8 cellular contexts compared by ENCODE assay signal in genomic region chr9:96419691-96419969, GRCh38. TPM values are rescaled to one million over a fixed set of nuclear protein-coding genes. Genes with fewer than 3 reads are reported as not detected.
DNase-seq lines count a peak whose midpoint lies in the region; ATAC-seq, FAIRE-seq and TF ChIP-seq lines count a peak whose summit lies in the region.

No MANE protein-coding gene starts in this region.

- H2AFZ ChIP-seq in K562 (ENCODE audit: low read depth, low read length) = peak overlapping the region; percentile 73

- TF ChIP-seq CTCF in heart left ventricle (IDR thresholded peaks at IDR 0.05) (no peak), K562 (IDR thresholded peaks at IDR 0.05 in 2 of 3, conservative IDR thresholded peaks at IDR 0.05 in 1 of 3; ENCODE audit: insufficient read depth in 2 of 3, low read depth in 1 of 3, low read length in 3 of 3) (no peak), lower lobe of right lung (IDR thresholded peaks at IDR 0.05) (no peak), type B pancreatic cell (conservative IDR thresholded peaks at IDR 0.05) (no peak)

- H3K36me3 ChIP-seq in heart left ventricle (no peaks in the 10 kb centered on the region), K562 (ENCODE audit: control insufficient read depth, insufficient read depth, low read length) (peaks cover 11% of the 10 kb centered on the region; the same call in 2 of the 3 replicates), lower lobe of right lung (no peaks in the 10 kb centered on the region)

- peak overlapping the region; percentile 75 for H3K4me3 Mint-ChIP-seq in type B pancreatic cell

- no peaks in the 10 kb centered on the region for H3K9me3 Mint-ChIP-seq in type B pancreatic cell

- ATAC-seq in heart left ventricle (no peak), Right ventricle myocardium superior (ENCODE audit: poor library complexity) (no peak), K562 (no peak), lower lobe of right lung (no peak), HG02970 (IDR thresholded peaks at IDR 0.05; ENCODE audit: low FRiP score, unreplicated experiment) (no peak)

- H3K9me1 ChIP-seq in K562 (ENCODE audit: control insufficient read depth, insufficient read depth, low read length) = no peaks in the 10 kb centered on the region

- DNase-seq in heart left ventricle (no peak), Right ventricle myocardium superior (no peak), K562 (ENCODE audit: extremely low read depth in 1 of 4, low spot score in 3 of 4) (no peak), lower lobe of right lung (no peak), type B pancreatic cell (ENCODE audit: extremely low spot score, unreplicated experiment) (no peak), hepatic stellate cell (ENCODE audit: low spot score) (no peak), NCI-H526 (lab: John Stamatoyannopoulos, UW) (no peak)

- peak overlapping the region; percentile 81 for H3K4me2 ChIP-seq in K562 (ENCODE audit: insufficient read depth, low read length)

- WGBS in heart left ventricle, 4 donors = 26 to 34% (median 28%) methylated on average over 2 of the region's 2 CpGs
- 5% methylated on average over 2 of the region's 2 CpGs for WGBS in K562 (ENCODE audit: insufficient coverage, low coverage, missing lambda C conversion rate)

- no peak for TF ChIP-seq EP300 in K562 (IDR thresholded peaks at IDR 0.05; ENCODE audit: low read length)

- H4K20me1 ChIP-seq in K562 (replicated peaks; ENCODE audit: control insufficient read depth, insufficient read depth, low read length) = peaks cover 11% of the 10 kb centered on the region; the same call in 1 of the 2 replicates

- TF ChIP-seq POLR2A in heart left ventricle (IDR thresholded peaks at IDR 0.05) (no peak), K562 (conservative IDR thresholded peaks at IDR 0.05) (no peak)

- TF ChIP-seq RAD21 in K562 (CRISPR knock-in tag; conservative IDR thresholded peaks at IDR 0.05 in 1 of 2, IDR thresholded peaks at IDR 0.05 in 1 of 2) = no peak

- peak overlapping the region; percentile 95 for H3K27ac Mint-ChIP-seq in type B pancreatic cell

- BruUV-seq in K562 (replicated peaks; lab: Mats Ljungman, UMichigan) = TSS peak; percentile 74

- FAIRE-seq in K562 (lab: Jason Lieb, UNC) = no peak

- H3K4me3 ChIP-seq in heart left ventricle (peak overlapping the region; percentile 54 to 97 (median 83)), K562 (peak overlapping the region; percentile 95), lower lobe of right lung (peak overlapping the region; percentile 94)

- H3K4me1 ChIP-seq in heart left ventricle (peaks cover 6 to 37% (median 26%) of the 10 kb centered on the region in 12 donors), K562 (replicated peaks in 1 of 2; ENCODE audit: control insufficient read depth in 2 of 2, insufficient read depth in 2 of 2, low read length in 2 of 2) (peaks cover 23 to 26% of the 10 kb centered on the region in 2 experiments; a peak in 4 of 5 replicates), lower lobe of right lung (peaks cover 27% of the 10 kb centered on the region)

- POLR2A ChIA-PET in K562 (lab: Yijun Ruan, JAX) = interaction anchor here (0.7 to 1.0 kb wide), 3 partner anchors 10 to 91 kb away, joined by 3 read pairs; no protein-coding TSS in a partner anchor

- H3K27me3 ChIP-seq in heart left ventricle (no peaks in the 10 kb centered on the region), K562 (ENCODE audit: control insufficient read depth in 2 of 2, insufficient read depth in 2 of 2, low read length in 2 of 2) (no peaks in the 10 kb centered on the region), lower lobe of right lung (ENCODE audit: low read depth) (no peaks in the 10 kb centered on the region)

- in situ Hi-C loops in K562 (cut with MboI) = no loop called here

- peak overlapping the region in 1 of 2 experiments; percentile 78; a peak in 3 of 4 replicates for H3K9ac ChIP-seq in K562 (ENCODE audit: insufficient read depth in 1 of 2, low read depth in 2 of 2, low read length in 2 of 2)

- H3K36me3 Mint-ChIP-seq in type B pancreatic cell = peaks cover 3% of the 10 kb centered on the region

- no peaks in the 10 kb centered on the region for H3K9me3 ChIP-seq in heart left ventricle
- no peaks in the 10 kb centered on the region for H3K9me3 ChIP-seq in K562 (replicated peaks; ENCODE audit: control insufficient read depth, insufficient read depth, low read depth, low read length)
- H3K9me3 ChIP-seq in lower lobe of right lung = no peaks in the 10 kb centered on the region

- peaks cover 34% of the 10 kb centered on the region for H3K4me1 Mint-ChIP-seq in type B pancreatic cell (ENCODE audit: unreplicated experiment)

- intact Hi-C loops in heart left ventricle (cut with DNase I) = loop anchor here in 8 of 10 donors (1.0 to 10.0 kb wide), 10 partner anchors 29 to 238 kb away; partner anchors contain the start of genes HABP4 (in 4 of the 8), SLC35D2 (in 4 of the 8) and PRXL2C (in 2 of the 8)
- intact Hi-C loops in Right ventricle myocardium superior (cut with DNase I) = loop anchor here (2.0 to 5.0 kb wide), 2 partner anchors 31 to 37 kb away; partner anchors contain the start of genes HABP4 and SLC35D2
- intact Hi-C loops in K562 (cut with micrococcal nuclease) = loop anchor here (5.0 to 10.0 kb wide), 2 partner anchors 77 to 95 kb away; no protein-coding TSS in a partner anchor
- intact Hi-C loops in lower lobe of right lung (cut with DNase I) = no loop called here

- peak overlapping the region; percentile 99 to 100 (median 100) for H3K27ac ChIP-seq in heart left ventricle
- peak overlapping the region; percentile 100 for H3K27ac ChIP-seq in K562 (ENCODE audit: extremely low read depth, low read depth, low read length)
- peak overlapping the region; percentile 99 for H3K27ac ChIP-seq in lower lobe of right lung

- H3K27me3 Mint-ChIP-seq in type B pancreatic cell = no peaks in the 10 kb centered on the region

- CTCF ChIA-PET in K562 (lab: Yijun Ruan, JAX; ENCODE audit: low intra/inter-chr PET ratio) = no interaction called here

- H3K79me2 ChIP-seq in K562 (ENCODE audit: control insufficient read depth, insufficient read depth, low read length) = peaks cover 44% of the 10 kb centered on the region

RNA-seq across cellular contexts. Expression of gene ZNF367, which starts 1.5 kb away (rescaled TPM):
- total RNA-seq in heart left ventricle = 1 to 10 TPM; 2.4 to 5.9 (median 3.2) TPM
- 1 to 10 TPM in 1 of 2 donors, under 1 TPM in 1; 0.91 to 4.4 TPM for polyA plus RNA-seq in heart left ventricle
- total RNA-seq in Right ventricle myocardium superior = 4.3 TPM
- 5.9 and 11.7 TPM in 2 replicates for total RNA-seq in K562 (2011; cell fraction: chromatin; rRNA removed; ENCODE audit: low replicate concordance)
- total RNA-seq in K562 (2011; cell fraction: nucleolus; rRNA removed) = 5.3 and 6.2 TPM in 2 replicates
- total RNA-seq in K562 (2011; cell fraction: nucleoplasm; rRNA removed) = 7.2 and 10.0 TPM in 2 replicates
- 12.4 and 13.2 TPM in 2 replicates for total RNA-seq in K562 (2014; rRNA removed)
- 11.8 and 13.2 TPM in 2 replicates for total RNA-seq in K562 (2014; rRNA removed; fragmentation: Illumina TruSeq; extraction: Trizol)
- total RNA-seq in K562 (2015; rRNA removed; fragmentation: Illumina TruSeq; extraction: Trizol) = 12.6 and 14.4 TPM in 2 replicates
- 13.1 and 13.2 TPM in 2 replicates for total RNA-seq in K562 (2021)
- 7.3 and 9.1 TPM in 2 replicates for polyA plus RNA-seq in K562 (2011; rRNA removed)
- polyA plus RNA-seq in K562 (2011; cell fraction: cytosol; rRNA removed) = 3.0 and 3.3 TPM in 2 replicates
- 6.6 and 7.8 TPM in 2 replicates for polyA plus RNA-seq in K562 (2011; cell fraction: nucleus; rRNA removed)
- 6.5 and 7.2 TPM in 2 replicates for polyA plus RNA-seq in K562 (2012)
- polyA plus RNA-seq in K562 (2014; fragmentation: Illumina TruSeq; extraction: Trizol) = 9.4 and 10.0 TPM in 2 replicates
- 1 to 10 TPM; 2.7 TPM for polyA plus RNA-seq in K562 (2014; fragmentation: Nextera tagmentation; extraction: Ambion mirVana)
- polyA plus RNA-seq in K562 (2014; rRNA removed) = 9.9 and 10.8 TPM in 2 replicates
- 5.4 and 6.1 TPM in 2 replicates for polyA minus RNA-seq in K562 (2011; rRNA and poly(A)+ RNA removed)
- 3.6 TPM in 2 replicates for polyA minus RNA-seq in K562 (2011; cell fraction: cytosol; rRNA and poly(A)+ RNA removed)
- 6.5 and 6.6 TPM in 2 replicates for polyA minus RNA-seq in K562 (2011; cell fraction: nucleus; rRNA and poly(A)+ RNA removed)
- 1.1 TPM for total RNA-seq in lower lobe of right lung
- 4.3 and 7.2 TPM in 2 replicates for total RNA-seq in type B pancreatic cell (ENCODE audit: low replicate concordance)

RNA-seq across cellular contexts. Expression of gene HABP4, which starts 30.3 kb away (rescaled TPM):
- total RNA-seq in heart left ventricle (10 to 100 TPM; 17.8 to 35.7 (median 25.9) TPM), Right ventricle myocardium superior (22.8 TPM), K562 (2014; rRNA removed) (1.9 and 2.0 TPM in 2 replicates), K562 (2014; rRNA removed; fragmentation: Illumina TruSeq; extraction: Trizol) (1.8 and 2.0 TPM in 2 replicates), K562 (2015; rRNA removed; fragmentation: Illumina TruSeq; extraction: Trizol) (1.3 and 1.9 TPM in 2 replicates), K562 (2021) (1.9 and 2.1 TPM in 2 replicates), lower lobe of right lung (9.8 TPM), type B pancreatic cell (ENCODE audit: low replicate concordance) (10.1 and 19.4 TPM in 2 replicates)
- polyA plus RNA-seq in heart left ventricle (10 to 100 TPM; 21.6 to 28.6 TPM), K562 (2011; rRNA removed) (1.4 and 2.2 TPM in 2 replicates), K562 (2014; fragmentation: Illumina TruSeq; extraction: Trizol) (1.1 and 2.0 TPM in 2 replicates), K562 (2014; fragmentation: Nextera tagmentation; extraction: Ambion mirVana) (under 1 TPM; 0.38 to 0.52 TPM), K562 (2014; rRNA removed) (2.4 and 3.4 TPM in 2 replicates)
- 0.81 and 2.5 TPM in 2 replicates for total RNA-seq in K562 (2011; cell fraction: chromatin; rRNA removed; ENCODE audit: low replicate concordance)
- 0.66 and 0.83 TPM in 2 replicates for total RNA-seq in K562 (2011; cell fraction: nucleolus; rRNA removed)
- 1.8 and 2.4 TPM in 2 replicates for total RNA-seq in K562 (2011; cell fraction: nucleoplasm; rRNA removed)
- polyA plus RNA-seq in K562 (2011; cell fraction: cytosol; rRNA removed) = 0.42 and 1.8 TPM in 2 replicates
- 0.85 and 1.7 TPM in 2 replicates for polyA plus RNA-seq in K562 (2011; cell fraction: nucleus; rRNA removed)
- polyA plus RNA-seq in K562 (2012) = 3.0 and 3.6 TPM in 2 replicates
- 0.70 and 1.3 TPM in 2 replicates for polyA minus RNA-seq in K562 (2011; rRNA and poly(A)+ RNA removed)
- polyA minus RNA-seq in K562 (2011; cell fraction: cytosol; rRNA and poly(A)+ RNA removed) = 0.29 and 0.73 TPM in 2 replicates
- polyA minus RNA-seq in K562 (2011; cell fraction: nucleus; rRNA and poly(A)+ RNA removed) = 0.13 and 0.56 TPM in 2 replicates

RNA-seq across cellular contexts. Expression of gene SLC35D2, which starts 36.1 kb away (rescaled TPM):
- total RNA-seq in heart left ventricle = 10 to 100 TPM; 10.5 to 23.1 (median 15.9) TPM
- polyA plus RNA-seq in heart left ventricle = 10 to 100 TPM in 1 of 2 donors, 1 to 10 TPM in 1; 8.2 to 19.8 TPM
- total RNA-seq in Right ventricle myocardium superior = 13.5 TPM
- 10.4 and 12.2 TPM in 2 replicates for total RNA-seq in K562 (2011; cell fraction: chromatin; rRNA removed; ENCODE audit: low replicate concordance)
- 7.6 and 8.5 TPM in 2 replicates for total RNA-seq in K562 (2011; cell fraction: nucleolus; rRNA removed)
- 13.0 and 19.7 TPM in 2 replicates for total RNA-seq in K562 (2011; cell fraction: nucleoplasm; rRNA removed)
- 7.9 and 8.0 TPM in 2 replicates for total RNA-seq in K562 (2014; rRNA removed)
- total RNA-seq in K562 (2014; rRNA removed; fragmentation: Illumina TruSeq; extraction: Trizol) = 11.8 and 13.9 TPM in 2 replicates
- 12.9 and 13.2 TPM in 2 replicates for total RNA-seq in K562 (2015; rRNA removed; fragmentation: Illumina TruSeq; extraction: Trizol)
- 10.6 and 11.7 TPM in 2 replicates for total RNA-seq in K562 (2021)
- polyA plus RNA-seq in K562 (2011; rRNA removed) = 11.2 and 14.9 TPM in 2 replicates
- polyA plus RNA-seq in K562 (2011; cell fraction: cytosol; rRNA removed) = 8.2 and 13.3 TPM in 2 replicates
- polyA plus RNA-seq in K562 (2011; cell fraction: nucleus; rRNA removed) = 8.4 and 9.7 TPM in 2 replicates
- 14.5 and 32.7 TPM in 2 replicates for polyA plus RNA-seq in K562 (2012)
- polyA plus RNA-seq in K562 (2014; fragmentation: Illumina TruSeq; extraction: Trizol) = 12.1 and 12.7 TPM in 2 replicates
- polyA plus RNA-seq in K562 (2014; fragmentation: Nextera tagmentation; extraction: Ambion mirVana) = 1 to 10 TPM; 2.9 to 3.2 TPM
- polyA plus RNA-seq in K562 (2014; rRNA removed) = 9.0 and 14.1 TPM in 2 replicates
- polyA minus RNA-seq in K562 (2011; rRNA and poly(A)+ RNA removed) = 8.9 and 9.0 TPM in 2 replicates
- 5.2 and 5.9 TPM in 2 replicates for polyA minus RNA-seq in K562 (2011; cell fraction: cytosol; rRNA and poly(A)+ RNA removed)
- polyA minus RNA-seq in K562 (2011; cell fraction: nucleus; rRNA and poly(A)+ RNA removed) = 2.2 and 4.7 TPM in 2 replicates
- total RNA-seq in lower lobe of right lung = 32.4 TPM
- 25.7 and 40.5 TPM in 2 replicates for total RNA-seq in type B pancreatic cell (ENCODE audit: low replicate concordance)
